In the genomic region with DNA sequence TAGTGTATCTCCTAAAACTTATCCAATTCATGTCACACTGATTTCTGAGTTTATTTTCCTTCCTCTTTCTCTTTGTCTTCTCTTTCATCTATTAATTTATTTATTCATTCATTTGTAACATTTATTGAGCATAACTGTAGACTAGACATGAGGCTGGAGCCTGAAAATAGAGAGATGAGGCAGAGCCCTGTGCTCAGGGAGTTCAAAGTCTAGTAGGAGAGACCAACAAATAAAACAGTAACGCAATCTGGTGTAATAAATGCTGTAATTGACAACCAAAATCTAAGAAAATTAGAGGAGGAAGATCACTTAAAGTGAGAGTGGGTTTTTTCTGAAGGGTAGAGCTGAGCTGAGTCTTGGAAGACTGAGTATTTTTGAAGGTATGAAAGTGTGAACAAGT, we compare ENCODE assay signal across 28 cellular contexts.
"Had no signal": no experiment of that assay in that cellular context is flagged by ENCODE, and none has a peak within 500 bp of the region (broad histone marks: within the 10 kb centered on the region; RNA-seq: fewer than 3 reads in every experiment).

No MANE protein-coding gene starts in this region.

- H3K4me3 Mint-ChIP-seq: activated CD4-positive, alpha-beta T cell treated with anti-CD3 and anti-CD28 coated beads, Interleukin-2, amount 10 ng/mL, durations not matched to agents 24 days and 14 days; activated CD8-positive, alpha-beta T cell treated with anti-CD3 and anti-CD28 coated beads for 36 hours; activated naive CD8-positive, alpha-beta T cell treated with anti-CD3 and anti-CD28 coated beads, Interleukin-2, amount 10 ng/mL, durations not matched to agents 7 days and 5 days; activated T-cell treated with anti-CD3 and anti-CD28 coated beads, Interleukin-2, amount 50 U/mL, for 4 hours; T-helper 1 cell treated with Interleukin-12 subunit alpha and Interleukin-12 subunit beta and Interleukin-4 antibody, amounts not matched to agents 30 μg/mL and 1 μg/mL, for 36 hours; T-helper 2 cell treated with Interferon-gamma antibody and Interleukin-4, amounts not matched to agents 5 μg/mL and 100 μg/mL, for 36 hours had no signal

- H3K36me3 Mint-ChIP-seq: activated naive CD8-positive, alpha-beta T cell treated with anti-CD3 and anti-CD28 coated beads, Interleukin-2, amount 10 ng/mL, durations not matched to agents 7 days and 5 days had no signal

- H3K27ac Mint-ChIP-seq: activated CD4-positive, alpha-beta T cell treated with anti-CD3 and anti-CD28 coated beads, Interleukin-2, amount 10 ng/mL, durations not matched to agents 24 days and 14 days; activated CD8-positive, alpha-beta T cell treated with anti-CD3 and anti-CD28 coated beads for 36 hours; activated naive CD8-positive, alpha-beta T cell treated with anti-CD3 and anti-CD28 coated beads, Interleukin-2, amount 10 ng/mL, durations not matched to agents 7 days and 5 days; T-helper 1 cell treated with Interleukin-12 subunit alpha and Interleukin-12 subunit beta and Interleukin-4 antibody, amounts not matched to agents 30 μg/mL and 1 μg/mL, for 36 hours; T-helper 2 cell treated with Interferon-gamma antibody and Interleukin-4, amounts not matched to agents 5 μg/mL and 100 μg/mL, for 36 hours had no signal

- H3K9me3 ChIP-seq: ascending aorta, Peyer's patch, SJSA1, SK-N-SH had no signal

- DNase-seq: activated CD4-positive, alpha-beta T cell treated with anti-CD3 and anti-CD28 coated beads, Interleukin-2, amount 10 ng/mL, durations not matched to agents 24 days and 14 days; activated CD4-positive, alpha-beta T cell treated with anti-CD3 and anti-CD28 coated beads, Interleukin-2, amount 50 U/mL, for 4 hours; activated CD8-positive, alpha-beta T cell treated with anti-CD3 and anti-CD28 coated beads for 36 hours; activated effector memory CD4-positive, alpha-beta T cell treated with Interleukin-2 at 50 U/mL for 16 hours; activated naive CD4-positive, alpha-beta T cell treated with anti-CD3 and anti-CD28 coated beads, Interleukin-2, amount 50 U/mL, for 16 hours; activated naive CD8-positive, alpha-beta T cell treated with anti-CD3 and anti-CD28 coated beads, Interleukin-2, amount 10 ng/mL, durations not matched to agents 7 days and 5 days; activated T-cell treated with anti-CD3 and anti-CD28 coated beads, Interleukin-2, amount 50 U/mL, for 4 hours; amygdala; caudate nucleus; cerebellar nuclear complex; NCI-H1092 treated with DMSO at 0.1 percent for 48 hours; NCI-H187; NCI-H2029 treated with DMSO at 0.1 percent for 48 hours; NCI-H2107; NCI-H2171; NCI-H510A; NCI-H774; NK-92 treated with Interleukin-12 subunit alpha and Interleukin-12 subunit beta, amount 100 ng/mL, for 24 hours; PC-3; Peyer's patch; RPMI8226; SHP77 treated with DMSO at 0.1 percent for 48 hours; SK-N-SH had no signal

- H3K9me3 Mint-ChIP-seq: activated CD4-positive, alpha-beta T cell treated with anti-CD3 and anti-CD28 coated beads, Interleukin-2, amount 10 ng/mL, durations not matched to agents 24 days and 14 days; activated CD8-positive, alpha-beta T cell treated with anti-CD3 and anti-CD28 coated beads for 36 hours; activated naive CD8-positive, alpha-beta T cell treated with anti-CD3 and anti-CD28 coated beads, Interleukin-2, amount 10 ng/mL, durations not matched to agents 7 days and 5 days; activated T-cell treated with anti-CD3 and anti-CD28 coated beads, Interleukin-2, amount 50 U/mL, for 4 hours; T-helper 1 cell treated with Interleukin-12 subunit alpha and Interleukin-12 subunit beta and Interleukin-4 antibody, amounts not matched to agents 30 μg/mL and 1 μg/mL, for 36 hours; T-helper 2 cell treated with Interferon-gamma antibody and Interleukin-4, amounts not matched to agents 5 μg/mL and 100 μg/mL, for 36 hours had no signal

- H3K27ac ChIP-seq: ascending aorta, KMS-11, Peyer's patch, SJSA1 had no signal

- H3K4me3 ChIP-seq: ascending aorta, Peyer's patch, SJSA1 had no signal

- H3K27me3 ChIP-seq: ascending aorta, Peyer's patch, SJSA1 had no signal

- H3K4me1 ChIP-seq: ascending aorta, Peyer's patch, SJSA1 had no signal

- H3K27me3 Mint-ChIP-seq: activated CD4-positive, alpha-beta T cell treated with anti-CD3 and anti-CD28 coated beads, Interleukin-2, amount 10 ng/mL, durations not matched to agents 24 days and 14 days; activated CD8-positive, alpha-beta T cell treated with anti-CD3 and anti-CD28 coated beads for 36 hours; activated naive CD8-positive, alpha-beta T cell treated with anti-CD3 and anti-CD28 coated beads, Interleukin-2, amount 10 ng/mL, durations not matched to agents 7 days and 5 days had no signal

- H3K9ac ChIP-seq: KMS-11, SK-N-SH had no signal
